1 cellular context compared by ENCODE assay signal in genomic region chrX:102154218-102154860, GRCh38.
TF ChIP-seq lines count a peak whose summit lies in the region.

No MANE protein-coding gene starts in this region.

TF ChIP-seq in H1, 55 proteins besides CTCF, POLR2A, EP300 and RAD21:
- no peak for TF ChIP-seq GTF2F1 (IDR thresholded peaks at IDR 0.05; ENCODE audit: borderline replicate concordance, low read depth, low read length)
- no peak for TF ChIP-seq ZNF274 (IDR thresholded peaks at IDR 0.05; ENCODE audit: borderline replicate concordance, extremely low read depth, low read length)
- TF ChIP-seq CHD7 (IDR thresholded peaks at IDR 0.05; ENCODE audit: insufficient replicate concordance, low read length), result no peak
- TF ChIP-seq BCL11A (IDR thresholded peaks at IDR 0.05; ENCODE audit: low read depth in 2 of 2, low read length in 2 of 2), result no peak
- TF ChIP-seq BRCA1 (IDR thresholded peaks at IDR 0.05; ENCODE audit: low read depth, low read length), result no peak
- TF ChIP-seq TAF1 (IDR thresholded peaks at IDR 0.05; ENCODE audit: low read depth, low read length), result no peak
- no peak for TF ChIP-seq TAF7 (optimal IDR thresholded peaks at IDR 0.05; ENCODE audit: borderline replicate concordance, low read depth, low read length)
- TF ChIP-seq RXRA (IDR thresholded peaks at IDR 0.05; ENCODE audit: insufficient read depth, low read depth, low read length), result no peak
- TF ChIP-seq EGR1 (IDR thresholded peaks at IDR 0.05; ENCODE audit: borderline replicate concordance, low read depth, low read length), result no peak
